ENCODE assay signal across 1 cellular context in the genomic region with DNA sequence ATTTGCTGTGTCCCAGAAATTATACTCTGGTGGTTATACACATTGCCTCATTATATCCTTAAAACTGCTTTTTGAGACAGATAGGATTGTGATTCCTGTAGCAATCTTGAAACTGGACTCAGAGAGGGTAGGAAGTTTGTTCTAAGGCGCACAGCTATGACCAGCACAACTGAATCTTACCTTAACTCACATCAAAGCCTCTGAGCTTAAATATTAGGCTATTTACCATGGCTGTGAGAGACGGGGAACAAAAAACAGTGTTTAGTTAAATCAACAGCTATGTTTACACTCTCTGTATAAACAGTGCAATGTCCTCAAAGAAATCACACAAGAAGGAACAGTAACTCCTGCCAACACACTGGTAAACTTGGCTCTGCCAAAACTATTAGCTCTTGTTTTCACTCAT.
A peak's percentile ranks its signal among the peaks of the same experiment; 100 is the strongest.
TF ChIP-seq lines count a peak whose summit lies in the region.

No MANE protein-coding gene starts in this region.

TF ChIP-seq in HepG2, 621 proteins besides CTCF, POLR2A, EP300 and RAD21 (continued from another document and continues in another):
- TF ChIP-seq RERE (CRISPR knock-in tag; IDR thresholded peaks at IDR 0.05; ENCODE audit: low read depth): peak; percentile 92
- TF ChIP-seq, protein P1, sequence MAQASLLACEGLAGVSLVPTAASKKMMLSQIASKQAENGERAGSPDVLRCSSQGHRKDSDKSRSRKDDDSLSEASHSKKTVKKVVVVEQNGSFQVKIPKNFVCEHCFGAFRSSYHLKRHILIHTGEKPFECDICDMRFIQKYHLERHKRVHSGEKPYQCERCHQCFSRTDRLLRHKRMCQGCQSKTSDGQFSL (CRISPR knock-in tag; IDR thresholded peaks at IDR 0.05): no peak
- TF ChIP-seq PHF21A (CRISPR knock-in tag; IDR thresholded peaks at IDR 0.05): no peak
- TF ChIP-seq AGO2 (optimal IDR thresholded peaks at IDR 0.05; ENCODE audit: low read depth, low read length): no peak
- no peak for TF ChIP-seq REXO4 (CRISPR knock-in tag; IDR thresholded peaks at IDR 0.05; ENCODE audit: borderline replicate concordance)
- peak; percentile 26; the same call in 1 of the 2 replicates for TF ChIP-seq SALL1 (CRISPR knock-in tag; IDR thresholded peaks at IDR 0.05)
- TF ChIP-seq PHF5A (CRISPR knock-in tag; IDR thresholded peaks at IDR 0.05; ENCODE audit: low read depth, unreplicated experiment): peak; percentile 68
- TF ChIP-seq, protein P2, sequence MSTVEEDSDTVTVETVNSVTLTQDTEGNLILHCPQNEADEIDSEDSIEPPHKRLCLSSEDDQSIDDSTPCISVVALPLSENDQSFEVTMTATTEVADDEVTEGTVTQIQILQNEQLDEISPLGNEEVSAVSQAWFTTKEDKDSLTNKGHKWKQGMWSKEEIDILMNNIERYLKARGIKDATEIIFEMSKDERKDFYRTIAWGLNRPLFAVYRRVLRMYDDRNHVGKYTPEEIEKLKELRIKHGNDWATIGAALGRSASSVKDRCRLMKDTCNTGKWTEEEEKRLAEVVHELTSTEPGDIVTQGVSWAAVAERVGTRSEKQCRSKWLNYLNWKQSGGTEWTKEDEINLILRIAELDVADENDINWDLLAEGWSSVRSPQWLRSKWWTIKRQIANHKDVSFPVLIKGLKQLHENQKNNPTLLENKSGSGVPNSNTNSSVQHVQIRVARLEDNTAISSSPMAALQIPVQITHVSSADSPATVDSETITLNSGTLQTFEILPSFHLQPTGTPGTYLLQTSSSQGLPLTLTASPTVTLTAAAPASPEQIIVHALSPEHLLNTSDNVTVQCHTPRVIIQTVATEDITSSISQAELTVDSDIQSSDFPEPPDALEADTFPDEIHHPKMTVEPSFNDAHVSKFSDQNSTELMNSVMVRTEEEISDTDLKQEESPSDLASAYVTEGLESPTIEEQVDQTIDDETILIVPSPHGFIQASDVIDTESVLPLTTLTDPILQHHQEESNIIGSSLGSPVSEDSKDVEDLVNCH (CRISPR knock-in tag; IDR thresholded peaks at IDR 0.05): no peak
- TF ChIP-seq GABPB1 (CRISPR knock-in tag; IDR thresholded peaks at IDR 0.05): no peak
- TF ChIP-seq NAIF1 (CRISPR knock-in tag; IDR thresholded peaks at IDR 0.05; ENCODE audit: borderline replicate concordance): no peak
- no peak for TF ChIP-seq NFE2 (CRISPR knock-in tag; IDR thresholded peaks at IDR 0.05)
- TF ChIP-seq MED13 (CRISPR knock-in tag; IDR thresholded peaks at IDR 0.05): no peak
- peak; percentile 85 for TF ChIP-seq HHEX (CRISPR knock-in tag; IDR thresholded peaks at IDR 0.05)
- TF ChIP-seq SUZ12 (IDR thresholded peaks at IDR 0.05; ENCODE audit: low read depth, low read length): no peak
- TF ChIP-seq HOXA5 (CRISPR knock-in tag; IDR thresholded peaks at IDR 0.05): no peak
- no peak for TF ChIP-seq ZNF607 (CRISPR knock-in tag; IDR thresholded peaks at IDR 0.05; ENCODE audit: borderline replicate concordance)
- TF ChIP-seq MXI1 (IDR thresholded peaks at IDR 0.05; ENCODE audit: borderline replicate concordance, low read depth, low read length): no peak
- no peak for TF ChIP-seq RFXANK (CRISPR knock-in tag; IDR thresholded peaks at IDR 0.05)
- TF ChIP-seq IKZF4 (CRISPR knock-in tag; IDR thresholded peaks at IDR 0.05; ENCODE audit: borderline replicate concordance, low read depth, not compliant biosample characterization): no peak
- TF ChIP-seq HNF4A (CRISPR knock-in tag; IDR thresholded peaks at IDR 0.05): peak; percentile 85
- TF ChIP-seq ZNF276 (CRISPR knock-in tag; IDR thresholded peaks at IDR 0.05; ENCODE audit: low read depth): no peak
- no peak for TF ChIP-seq RFXAP (CRISPR knock-in tag; IDR thresholded peaks at IDR 0.05; ENCODE audit: borderline replicate concordance)
- TF ChIP-seq NFRKB (IDR thresholded peaks at IDR 0.05): no peak
- no peak for TF ChIP-seq BRCA1 (CRISPR knock-in tag; IDR thresholded peaks at IDR 0.05)
- TF ChIP-seq ZNF24 (IDR thresholded peaks at IDR 0.05): 0 out of 2 replicates have a peak, but pooled peaks have one; percentile 26
- TF ChIP-seq RXRB (CRISPR knock-in tag; IDR thresholded peaks at IDR 0.05; ENCODE audit: borderline replicate concordance): peak; percentile 84
- peak; percentile 99 for TF ChIP-seq FOXA3 (CRISPR knock-in tag; IDR thresholded peaks at IDR 0.05)
- TF ChIP-seq MEIS1 (CRISPR knock-in tag; IDR thresholded peaks at IDR 0.05; ENCODE audit: borderline replicate concordance): no peak
- TF ChIP-seq ZFP62 (CRISPR knock-in tag; IDR thresholded peaks at IDR 0.05): no peak
- TF ChIP-seq BHLHE40 (IDR thresholded peaks at IDR 0.05; ENCODE audit: low read length): peak; percentile 73
- TF ChIP-seq ZNF503 (CRISPR knock-in tag; IDR thresholded peaks at IDR 0.05): peak; percentile 80
- no peak for TF ChIP-seq TGIF2 (CRISPR knock-in tag; IDR thresholded peaks at IDR 0.05)
- 0 out of 2 replicates have a peak, but pooled peaks have one; percentile 31 for TF ChIP-seq ZNF816 (CRISPR knock-in tag; IDR thresholded peaks at IDR 0.05; ENCODE audit: borderline replicate concordance)
- TF ChIP-seq TRAFD1 (CRISPR knock-in tag; IDR thresholded peaks at IDR 0.05; ENCODE audit: borderline replicate concordance): no peak
- no peak for TF ChIP-seq SRSF9 (IDR thresholded peaks at IDR 0.05; ENCODE audit: borderline replicate concordance, insufficient read depth, low read depth, low read length, poor library complexity, severe bottlenecking)
- peak; percentile 88 for TF ChIP-seq ZGPAT (CRISPR knock-in tag; IDR thresholded peaks at IDR 0.05)
- TF ChIP-seq PRPF4 (IDR thresholded peaks at IDR 0.05; ENCODE audit: low read depth, low read length, poor library complexity, severe bottlenecking): no peak
- peak; percentile 93; the same call in 1 of the 2 replicates for TF ChIP-seq ZNF768 (CRISPR knock-in tag; IDR thresholded peaks at IDR 0.05)
- TF ChIP-seq ZNF431 (CRISPR knock-in tag; IDR thresholded peaks at IDR 0.05; ENCODE audit: borderline replicate concordance, low read depth): no peak
- TF ChIP-seq ATF5 (CRISPR knock-in tag; IDR thresholded peaks at IDR 0.05; ENCODE audit: low read depth): no peak
- 0 out of 2 replicates have a peak, but pooled peaks have one; percentile 31 for TF ChIP-seq DMAP1 (CRISPR knock-in tag; IDR thresholded peaks at IDR 0.05)
- peak; percentile 58; the same call in 1 of the 2 replicates for TF ChIP-seq TBX2 (CRISPR knock-in tag; IDR thresholded peaks at IDR 0.05; ENCODE audit: borderline replicate concordance)
- TF ChIP-seq ZNF616 (CRISPR knock-in tag; IDR thresholded peaks at IDR 0.05; ENCODE audit: low read depth): no peak
- TF ChIP-seq, protein P3, sequence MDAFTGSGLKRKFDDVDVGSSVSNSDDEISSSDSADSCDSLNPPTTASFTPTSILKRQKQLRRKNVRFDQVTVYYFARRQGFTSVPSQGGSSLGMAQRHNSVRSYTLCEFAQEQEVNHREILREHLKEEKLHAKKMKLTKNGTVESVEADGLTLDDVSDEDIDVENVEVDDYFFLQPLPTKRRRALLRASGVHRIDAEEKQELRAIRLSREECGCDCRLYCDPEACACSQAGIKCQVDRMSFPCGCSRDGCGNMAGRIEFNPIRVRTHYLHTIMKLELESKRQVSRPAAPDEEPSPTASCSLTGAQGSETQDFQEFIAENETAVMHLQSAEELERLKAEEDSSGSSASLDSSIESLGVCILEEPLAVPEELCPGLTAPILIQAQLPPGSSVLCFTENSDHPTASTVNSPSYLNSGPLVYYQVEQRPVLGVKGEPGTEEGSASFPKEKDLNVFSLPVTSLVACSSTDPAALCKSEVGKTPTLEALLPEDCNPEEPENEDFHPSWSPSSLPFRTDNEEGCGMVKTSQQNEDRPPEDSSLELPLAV (CRISPR knock-in tag; conservative IDR thresholded peaks at IDR 0.05; ENCODE audit: low read depth): no peak
